ENCODE assay signal across 29 cellular contexts in the genomic region with DNA sequence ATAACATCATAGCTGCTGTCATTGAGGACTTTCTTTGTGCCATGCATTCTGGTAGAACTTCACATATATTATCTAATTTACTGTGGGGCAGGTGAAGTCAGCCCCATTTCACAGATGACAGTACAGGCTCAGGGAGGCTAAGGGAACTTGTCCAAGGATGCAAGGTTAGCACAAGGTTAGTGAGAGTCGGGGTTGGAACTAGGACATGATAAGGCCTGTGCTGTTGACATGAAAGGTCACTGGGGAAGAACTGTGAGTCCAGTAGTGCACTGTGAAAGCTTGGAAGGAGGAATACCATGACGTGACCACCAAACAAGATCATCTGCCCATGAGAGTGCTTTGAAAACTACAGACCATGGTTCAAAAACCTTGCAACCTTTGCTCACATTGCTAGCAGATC. TPM values are rescaled to one million over a fixed set of nuclear protein-coding genes. Genes with fewer than 3 reads are reported as not detected.
"Had no signal": no experiment of that assay in that cellular context is flagged by ENCODE, and none has a peak within 500 bp of the region (broad histone marks: within the 10 kb centered on the region; RNA-seq: fewer than 3 reads in every experiment).

No MANE protein-coding gene starts in this region.

- DNase-seq: activated B cell treated with CpG ODN at 0.5 μM for 24 hours; activated CD4-positive, alpha-beta memory T cell treated with anti-CD3 and anti-CD28 coated beads for 36 hours; activated CD4-positive, alpha-beta T cell treated with anti-CD3 and anti-CD28 coated beads for 4 hours; activated CD4-positive, alpha-beta T cell treated with anti-CD3 and anti-CD28 coated beads, Interleukin-2, amount 50 U/mL, for 1 hour; activated CD4-positive, CD25-positive, alpha-beta regulatory T cell treated with anti-CD3 and anti-CD28 coated beads, Interleukin-2, amount 50 U/mL, for 72 hours; activated CD8-positive, alpha-beta memory T cell treated with anti-CD3 and anti-CD28 coated beads, Interleukin-2, amount 50 U/mL, for 4 hours; activated effector memory CD4-positive, alpha-beta T cell treated with Interleukin-2 at 50 U/mL for 16 hours; activated naive CD4-positive, alpha-beta T cell treated with anti-CD3 and anti-CD28 coated beads, Interleukin-2, amount 10 ng/mL, durations not matched to agents 7 days and 5 days; activated naive CD8-positive, alpha-beta T cell treated with anti-CD3 and anti-CD28 coated beads for 36 hours; activated T-cell treated with anti-CD3 and anti-CD28 coated beads for 4 hours; activated T-cell treated with anti-CD3 and anti-CD28 coated beads, Interleukin-2, amount 50 U/mL, for 48 hours; amniotic stem cell; aorta; brain microvascular endothelial cell; MM.1S; MV-4-11; NCI-H1092; NCI-H1436 treated with DMSO at 0.1 percent for 48 hours; NCI-H1694 treated with DMSO at 0.1 percent for 48 hours; NCI-H2029; NCI-H345; NCI-H524 treated with DMSO at 0.1 percent for 48 hours; PC-9; SHP77; SK-N-SH had no signal

- H3K9ac ChIP-seq: KMS-11, SK-N-SH had no signal

- H3K27ac ChIP-seq: brain microvascular endothelial cell, KMS-11, PC-9, RWPE1, SJSA1 had no signal

- H3K4me3 ChIP-seq: PC-9, SJSA1 had no signal

- H3K27me3 ChIP-seq: SJSA1 had no signal

- H3K4me2 ChIP-seq: KMS-11, PC-9, SK-N-SH had no signal

- H2AFZ ChIP-seq: PC-9 had no signal

- H3K9me3 ChIP-seq: SJSA1, SK-N-SH had no signal

- H3K36me3 ChIP-seq: brain microvascular endothelial cell, SJSA1 had no signal

- H3K9me2 ChIP-seq: SK-N-SH had no signal

- H3K4me1 ChIP-seq: SJSA1 had no signal

RNA-seq across cellular contexts. Expression of a gene that starts 26.7 kb away (rescaled TPM):
- total RNA-seq: activated CD4-positive, alpha-beta memory T cell treated with anti-CD3 and anti-CD28 coated beads for 36 hours; activated naive CD8-positive, alpha-beta T cell treated with anti-CD3 and anti-CD28 coated beads for 36 hours; NCI-H460; PC-9; SJSA1 had no signal
- polyA plus RNA-seq: aorta, SK-N-SH had no signal
